ENCODE assay signal across 7 cellular contexts in the genomic region with DNA sequence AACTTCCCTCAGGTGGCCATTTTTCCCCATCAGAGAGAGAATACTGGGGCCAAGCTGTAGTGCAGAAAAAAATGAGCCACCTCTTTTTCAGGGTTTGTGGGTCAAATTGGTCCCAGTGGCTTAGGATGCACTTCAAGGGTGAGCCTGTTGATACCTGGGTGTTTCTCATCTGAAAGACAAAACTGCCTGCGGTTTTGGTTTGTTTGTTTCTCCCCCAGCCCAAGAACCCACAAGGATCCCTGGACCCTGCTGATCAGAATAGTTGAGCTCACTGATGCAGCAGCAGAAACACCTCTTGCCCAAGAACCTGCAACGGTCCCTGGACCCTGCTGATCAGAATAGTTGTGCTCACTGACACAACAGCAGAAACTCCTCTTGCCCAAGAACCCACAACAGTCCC. TPM values are rescaled to one million over a fixed set of nuclear protein-coding genes. Genes with fewer than 3 reads are reported as not detected.
"Had no signal": no experiment of that assay in that cellular context is flagged by ENCODE, and none has a peak within 500 bp of the region (broad histone marks: within the 10 kb centered on the region; RNA-seq: fewer than 3 reads in every experiment).

No MANE protein-coding gene starts in this region.

RNA-seq across cellular contexts. Expression of a gene that starts 13.1 kb away (rescaled TPM):
- total RNA-seq: GM23248, GM23338, H1, H4, H7, H9, HFFc6 had no signal
